ENCODE assay signal across 2 cellular contexts in the genomic region with DNA sequence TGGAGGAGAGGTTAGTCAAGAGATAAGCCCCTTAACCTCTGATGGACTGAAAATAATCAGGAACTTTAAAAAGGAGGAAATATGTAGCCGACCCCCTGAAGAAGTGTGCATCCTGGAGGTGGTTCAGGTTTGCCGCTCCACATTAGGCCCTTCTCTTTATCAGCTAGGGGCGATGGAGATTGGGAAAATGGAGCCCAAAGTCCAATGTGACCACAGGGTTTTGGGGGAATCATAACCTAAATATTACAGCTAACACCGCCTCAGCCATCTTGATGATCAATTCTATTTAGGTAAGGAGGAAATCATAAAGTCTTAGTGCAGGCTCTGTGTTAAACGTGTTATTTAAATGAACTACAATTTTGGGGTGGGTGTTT.
TF ChIP-seq lines count a peak whose summit lies in the region.

No MANE protein-coding gene starts in this region.

TF ChIP-seq in SK-N-SH, 30 proteins besides CTCF, POLR2A, EP300 and RAD21 (continued from another document):
- TF ChIP-seq, protein P1, sequence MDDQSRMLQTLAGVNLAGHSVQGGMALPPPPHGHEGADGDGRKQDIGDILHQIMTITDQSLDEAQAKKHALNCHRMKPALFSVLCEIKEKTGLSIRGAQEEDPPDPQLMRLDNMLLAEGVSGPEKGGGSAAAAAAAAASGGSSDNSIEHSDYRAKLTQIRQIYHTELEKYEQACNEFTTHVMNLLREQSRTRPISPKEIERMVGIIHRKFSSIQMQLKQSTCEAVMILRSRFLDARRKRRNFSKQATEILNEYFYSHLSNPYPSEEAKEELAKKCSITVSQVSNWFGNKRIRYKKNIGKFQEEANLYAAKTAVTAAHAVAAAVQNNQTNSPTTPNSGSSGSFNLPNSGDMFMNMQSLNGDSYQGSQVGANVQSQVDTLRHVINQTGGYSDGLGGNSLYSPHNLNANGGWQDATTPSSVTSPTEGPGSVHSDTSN (IDR thresholded peaks at IDR 0.05): no peak
- no peak for TF ChIP-seq FOXJ3 (CRISPR knock-in tag; IDR thresholded peaks at IDR 0.05)
- TF ChIP-seq, protein P2, sequence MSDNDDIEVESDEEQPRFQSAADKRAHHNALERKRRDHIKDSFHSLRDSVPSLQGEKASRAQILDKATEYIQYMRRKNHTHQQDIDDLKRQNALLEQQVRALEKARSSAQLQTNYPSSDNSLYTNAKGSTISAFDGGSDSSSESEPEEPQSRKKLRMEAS (IDR thresholded peaks at IDR 0.05; ENCODE audit: low read depth): no peak
- TF ChIP-seq, protein P3, sequence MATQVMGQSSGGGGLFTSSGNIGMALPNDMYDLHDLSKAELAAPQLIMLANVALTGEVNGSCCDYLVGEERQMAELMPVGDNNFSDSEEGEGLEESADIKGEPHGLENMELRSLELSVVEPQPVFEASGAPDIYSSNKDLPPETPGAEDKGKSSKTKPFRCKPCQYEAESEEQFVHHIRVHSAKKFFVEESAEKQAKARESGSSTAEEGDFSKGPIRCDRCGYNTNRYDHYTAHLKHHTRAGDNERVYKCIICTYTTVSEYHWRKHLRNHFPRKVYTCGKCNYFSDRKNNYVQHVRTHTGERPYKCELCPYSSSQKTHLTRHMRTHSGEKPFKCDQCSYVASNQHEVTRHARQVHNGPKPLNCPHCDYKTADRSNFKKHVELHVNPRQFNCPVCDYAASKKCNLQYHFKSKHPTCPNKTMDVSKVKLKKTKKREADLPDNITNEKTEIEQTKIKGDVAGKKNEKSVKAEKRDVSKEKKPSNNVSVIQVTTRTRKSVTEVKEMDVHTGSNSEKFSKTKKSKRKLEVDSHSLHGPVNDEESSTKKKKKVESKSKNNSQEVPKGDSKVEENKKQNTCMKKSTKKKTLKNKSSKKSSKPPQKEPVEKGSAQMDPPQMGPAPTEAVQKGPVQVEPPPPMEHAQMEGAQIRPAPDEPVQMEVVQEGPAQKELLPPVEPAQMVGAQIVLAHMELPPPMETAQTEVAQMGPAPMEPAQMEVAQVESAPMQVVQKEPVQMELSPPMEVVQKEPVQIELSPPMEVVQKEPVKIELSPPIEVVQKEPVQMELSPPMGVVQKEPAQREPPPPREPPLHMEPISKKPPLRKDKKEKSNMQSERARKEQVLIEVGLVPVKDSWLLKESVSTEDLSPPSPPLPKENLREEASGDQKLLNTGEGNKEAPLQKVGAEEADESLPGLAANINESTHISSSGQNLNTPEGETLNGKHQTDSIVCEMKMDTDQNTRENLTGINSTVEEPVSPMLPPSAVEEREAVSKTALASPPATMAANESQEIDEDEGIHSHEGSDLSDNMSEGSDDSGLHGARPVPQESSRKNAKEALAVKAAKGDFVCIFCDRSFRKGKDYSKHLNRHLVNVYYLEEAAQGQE (IDR thresholded peaks at IDR 0.05; ENCODE audit: low read depth, low read length): no peak
- TF ChIP-seq, protein P4, sequence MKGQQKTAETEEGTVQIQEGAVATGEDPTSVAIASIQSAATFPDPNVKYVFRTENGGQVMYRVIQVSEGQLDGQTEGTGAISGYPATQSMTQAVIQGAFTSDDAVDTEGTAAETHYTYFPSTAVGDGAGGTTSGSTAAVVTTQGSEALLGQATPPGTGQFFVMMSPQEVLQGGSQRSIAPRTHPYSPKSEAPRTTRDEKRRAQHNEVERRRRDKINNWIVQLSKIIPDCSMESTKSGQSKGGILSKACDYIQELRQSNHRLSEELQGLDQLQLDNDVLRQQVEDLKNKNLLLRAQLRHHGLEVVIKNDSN (IDR thresholded peaks at IDR 0.05; ENCODE audit: borderline replicate concordance, low read depth): no peak

TF ChIP-seq in SK-N-SH treated with all-trans-retinoic acid at 6 μM for 48 hours, 23 proteins besides CTCF, POLR2A, EP300 and RAD21 (continued from another document):
- TF ChIP-seq, protein P5, sequence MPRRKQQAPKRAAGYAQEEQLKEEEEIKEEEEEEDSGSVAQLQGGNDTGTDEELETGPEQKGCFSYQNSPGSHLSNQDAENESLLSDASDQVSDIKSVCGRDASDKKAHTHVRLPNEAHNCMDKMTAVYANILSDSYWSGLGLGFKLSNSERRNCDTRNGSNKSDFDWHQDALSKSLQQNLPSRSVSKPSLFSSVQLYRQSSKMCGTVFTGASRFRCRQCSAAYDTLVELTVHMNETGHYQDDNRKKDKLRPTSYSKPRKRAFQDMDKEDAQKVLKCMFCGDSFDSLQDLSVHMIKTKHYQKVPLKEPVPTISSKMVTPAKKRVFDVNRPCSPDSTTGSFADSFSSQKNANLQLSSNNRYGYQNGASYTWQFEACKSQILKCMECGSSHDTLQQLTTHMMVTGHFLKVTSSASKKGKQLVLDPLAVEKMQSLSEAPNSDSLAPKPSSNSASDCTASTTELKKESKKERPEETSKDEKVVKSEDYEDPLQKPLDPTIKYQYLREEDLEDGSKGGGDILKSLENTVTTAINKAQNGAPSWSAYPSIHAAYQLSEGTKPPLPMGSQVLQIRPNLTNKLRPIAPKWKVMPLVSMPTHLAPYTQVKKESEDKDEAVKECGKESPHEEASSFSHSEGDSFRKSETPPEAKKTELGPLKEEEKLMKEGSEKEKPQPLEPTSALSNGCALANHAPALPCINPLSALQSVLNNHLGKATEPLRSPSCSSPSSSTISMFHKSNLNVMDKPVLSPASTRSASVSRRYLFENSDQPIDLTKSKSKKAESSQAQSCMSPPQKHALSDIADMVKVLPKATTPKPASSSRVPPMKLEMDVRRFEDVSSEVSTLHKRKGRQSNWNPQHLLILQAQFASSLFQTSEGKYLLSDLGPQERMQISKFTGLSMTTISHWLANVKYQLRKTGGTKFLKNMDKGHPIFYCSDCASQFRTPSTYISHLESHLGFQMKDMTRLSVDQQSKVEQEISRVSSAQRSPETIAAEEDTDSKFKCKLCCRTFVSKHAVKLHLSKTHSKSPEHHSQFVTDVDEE (CRISPR knock-in tag; IDR thresholded peaks at IDR 0.05): no peak
- TF ChIP-seq TOX (CRISPR knock-in tag; IDR thresholded peaks at IDR 0.05; ENCODE audit: borderline replicate concordance) (no peak), ZNF8 (CRISPR knock-in tag; IDR thresholded peaks at IDR 0.05) (no peak), BACH2 (CRISPR knock-in tag; IDR thresholded peaks at IDR 0.05; ENCODE audit: borderline replicate concordance) (no peak), ESRRG (CRISPR knock-in tag; IDR thresholded peaks at IDR 0.05) (no peak), ZNF70 (CRISPR knock-in tag; IDR thresholded peaks at IDR 0.05) (no peak)
